Comparison of ENCODE assay signal across 21 cellular contexts in genomic region chr18:48303883-48304282, GRCh38.
"Had no signal": no experiment of that assay in that cellular context is flagged by ENCODE, and none has a peak within 500 bp of the region (broad histone marks: within the 10 kb centered on the region; RNA-seq: fewer than 3 reads in every experiment).

No MANE protein-coding gene starts in this region.

- H3K36me3 ChIP-seq: SJSA1 had no signal

- H3K9me3 ChIP-seq: SJSA1 had no signal

- H3K27ac ChIP-seq: HL-60, KMS-11, SJSA1, SK-N-MC had no signal

- FAIRE-seq: HTR-8/SVneo, K562, RCC 7860 had no signal

- H3K9ac ChIP-seq: KMS-11 had no signal

- H3K4me3 ChIP-seq: K562, SJSA1, SK-N-MC had no signal

- H3K27me3 ChIP-seq: SJSA1 had no signal

- DNase-seq: Kasumi-1, MM.1S, NCI-H1092 treated with DMSO at 0.1 percent for 48 hours, NCI-H1436, NCI-H187, NCI-H2029, NCI-H2171 treated with DMSO at 0.1 percent for 48 hours, NCI-H2227 treated with DMSO at 0.1 percent for 48 hours, NCI-H524, NCI-H526 treated with DMSO at 0.1 percent for 48 hours, NCI-H774, Right ventricle myocardium superior, RPMI8226, SIG-M5 had no signal

- H3K4me2 ChIP-seq: KMS-11 had no signal
